Comparison of ENCODE assay signal across 8 cellular contexts in genomic region chr11:47269829-47270305, GRCh38. TPM values are rescaled to one million over a fixed set of nuclear protein-coding genes. Genes with fewer than 3 reads are reported as not detected.
DNase-seq lines count a peak whose midpoint lies in the region; ATAC-seq and TF ChIP-seq lines count a peak whose summit lies in the region.

MADD (plus strand) TSS chr11:47270133.

- peaks cover 45% of the 10 kb centered on the region for H3K4me1 Mint-ChIP-seq in neural progenitor cell

- H3K9me3 ChIP-seq in DND-41 (ENCODE audit: insufficient read depth, low read length, severe bottlenecking) (no peaks in the 10 kb centered on the region), neural progenitor cell (ENCODE audit: low read depth) (no peaks in the 10 kb centered on the region)

- H3K36me3 ChIP-seq in DND-41 (ENCODE audit: insufficient read depth, low read length) (peaks cover 7% of the 10 kb centered on the region), neural progenitor cell (no peaks in the 10 kb centered on the region)

- H3K27ac Mint-ChIP-seq in neural progenitor cell: peak within 1 kb of the TSS; percentile 99

- H3K36me3 Mint-ChIP-seq in neural progenitor cell: peaks cover 4% of the 10 kb centered on the region

- H3K9ac ChIP-seq in DND-41 (ENCODE audit: low read depth, low read length) (peak within 1 kb of the TSS; percentile 61), neural progenitor cell (no peak within 1 kb of the TSS)

- H3K4me2 ChIP-seq in DND-41 (ENCODE audit: insufficient read depth, low read length) (peak within 1 kb of the TSS; percentile 100), neural progenitor cell (peak within 1 kb of the TSS; percentile 81)

- H3K4me1 ChIP-seq in DND-41 (ENCODE audit: insufficient read depth, low read length): peaks cover 44% of the 10 kb centered on the region
- H3K4me1 ChIP-seq in neural progenitor cell: peaks cover 18% of the 10 kb centered on the region

- no peaks in the 10 kb centered on the region for H3K9me3 Mint-ChIP-seq in neural progenitor cell

- DNase-seq in DND-41: peak; percentile 92
- peak; percentile 94 for DNase-seq in KG1 (lab: John Stamatoyannopoulos, UW)
- peak; percentile 96 for DNase-seq in RPMI8226
- peak; percentile 90 for DNase-seq in activated effector memory CD4-positive, alpha-beta T cell treated with Interleukin-2 at 50 U/mL for 16 hours
- DNase-seq in fibroblast of villous mesenchyme (ENCODE audit: low read depth): peak; percentile 86
- peak; percentile 84 for DNase-seq in neural progenitor cell (ENCODE audit: low spot score)
- DNase-seq in stromal cell of bone marrow (ENCODE audit: low read depth): peak; percentile 59

- peak within 1 kb of the TSS; percentile 93 for H2AFZ ChIP-seq in DND-41 (ENCODE audit: low read depth, low read length)
- peak within 1 kb of the TSS; percentile 84 for H2AFZ ChIP-seq in neural progenitor cell (replicated peaks)

- H3F3A ChIP-seq in neural progenitor cell (ENCODE audit: low read depth): peaks cover 38% of the 10 kb centered on the region

- H3K4me3 Mint-ChIP-seq in neural progenitor cell: peak within 1 kb of the TSS; percentile 95

- H3K27ac ChIP-seq in DND-41 (ENCODE audit: low read length) (peak within 1 kb of the TSS; percentile 89), neural progenitor cell (peak within 1 kb of the TSS; percentile 68)

- TF ChIP-seq CTCF in DND-41 (IDR thresholded peaks at IDR 0.05; ENCODE audit: borderline replicate concordance, extremely low read depth, low read length, poor library complexity, severe bottlenecking): peak; percentile 29
- no peak for TF ChIP-seq CTCF in fibroblast of villous mesenchyme (IDR thresholded peaks at IDR 0.05; ENCODE audit: insufficient read depth, low read depth, low read length)
- no peak for TF ChIP-seq CTCF in neural progenitor cell (IDR thresholded peaks at IDR 0.05)

- H4K20me1 ChIP-seq in DND-41 (ENCODE audit: insufficient read depth, low read length): peaks cover 37% of the 10 kb centered on the region
- peaks cover 31% of the 10 kb centered on the region for H4K20me1 ChIP-seq in neural progenitor cell (ENCODE audit: low read depth)

- H3K4me3 ChIP-seq in DND-41 (ENCODE audit: low read depth in 1 of 2, low read length in 2 of 2) (peak within 1 kb of the TSS; percentile 78 to 92), fibroblast of villous mesenchyme (ENCODE audit: low read depth, low read length) (peak within 1 kb of the TSS; percentile 79), neural progenitor cell (peak within 1 kb of the TSS; percentile 97)

- peaks cover 44% of the 10 kb centered on the region for H3K79me2 ChIP-seq in DND-41 (ENCODE audit: insufficient read depth, low read length)
- peaks cover 34% of the 10 kb centered on the region for H3K79me2 ChIP-seq in neural progenitor cell (ENCODE audit: low read depth)

- no peaks in the 10 kb centered on the region for H3K27me3 ChIP-seq in DND-41 (ENCODE audit: insufficient read depth, low read length, poor library complexity)
- no peaks in the 10 kb centered on the region for H3K27me3 ChIP-seq in neural progenitor cell

- peaks cover 4% of the 10 kb centered on the region for H3K27me3 Mint-ChIP-seq in neural progenitor cell (ENCODE audit: insufficient read depth, low read depth)

- peak; percentile 85 for ATAC-seq in DND-41 (ENCODE audit: insufficient read depth, low read depth)
- ATAC-seq in GM21717 (IDR thresholded peaks at IDR 0.05; ENCODE audit: unreplicated experiment): peak; percentile 68

RNA-seq across cellular contexts. Expression of gene MADD, which starts in this region (rescaled TPM):
- total RNA-seq in fibroblast of villous mesenchyme (20.3 and 27.2 TPM in 2 replicates), neural progenitor cell (ENCODE audit: low replicate concordance) (16.1 and 25.9 TPM in 2 replicates)

Comparison
In these comparisons a context has a peak if more than half of its experiments do, and no peak if none do; other contexts are left out.
1. Peak in every context shown above with its lines: DNase-seq, ATAC-seq, H3K4me3 ChIP-seq and H3K27ac ChIP-seq.